Comparison of ENCODE assay signal across 10 cellular contexts in genomic region chr12:26939953-26940352, GRCh38. TPM values are rescaled to one million over a fixed set of nuclear protein-coding genes. Genes with fewer than 3 reads are reported as not detected.
DNase-seq lines count a peak whose midpoint lies in the region; ATAC-seq and TF ChIP-seq lines count a peak whose summit lies in the region.
"Had no signal": no experiment of that assay in that cellular context is flagged by ENCODE, and none has a peak within 500 bp of the region (broad histone marks: within the 10 kb centered on the region; RNA-seq: fewer than 3 reads in every experiment).

No MANE protein-coding gene starts in this region.

- no peaks in the 10 kb centered on the region for H3K27me3 Mint-ChIP-seq in activated CD4-positive, alpha-beta memory T cell treated with anti-CD3 and anti-CD28 coated beads, Interleukin-2, amount 10 ng/mL, durations not matched to agents 7 days and 5 days

- CTCF ChIA-PET in activated CD4-positive, alpha-beta memory T cell treated with anti-CD3 and anti-CD28 coated beads, Interleukin-2, amount 10 ng/mL, durations not matched to agents 7 days and 5 days (lab: Charles Lee): no interaction called here

- H3K27ac ChIP-seq in cardiac muscle cell: no peak overlapping the region
- peak overlapping the region in 1 of 2 donors; percentile 96 for H3K27ac ChIP-seq in left lung
- peak overlapping the region; percentile 39 for H3K27ac ChIP-seq in upper lobe of right lung

- POLR2A ChIA-PET in activated CD4-positive, alpha-beta memory T cell treated with anti-CD3 and anti-CD28 coated beads, Interleukin-2, amount 10 ng/mL, durations not matched to agents 7 days and 5 days (lab: Charles Lee): interaction anchor here (1.0 to 2.0 kb wide), 5 partner anchors 29 to 83 kb away, joined by 3 to 10 read pairs (median 5); partner anchors contain the start of genes MED21 and TM7SF3

- H3K36me3 ChIP-seq in cardiac muscle cell (no peaks in the 10 kb centered on the region), left lung (no peaks in the 10 kb centered on the region), upper lobe of right lung (no peaks in the 10 kb centered on the region)

- no peak for DNase-seq in cardiac muscle cell (ENCODE audit: low read depth in 1 of 2, low spot score in 1 of 2)
- DNase-seq in left ventricle myocardium superior: no peak
- no peak for DNase-seq in activated CD4-positive, alpha-beta memory T cell treated with anti-CD3 and anti-CD28 coated beads, Interleukin-2, amount 10 ng/mL, durations not matched to agents 7 days and 5 days
- no peak for DNase-seq in left lung
- no peak for DNase-seq in upper lobe of right lung
- DNase-seq in CD1c-positive myeloid dendritic cell (ENCODE audit: extremely low spot score): no peak
- DNase-seq in EL: no peak
- DNase-seq: activated CD4-positive, alpha-beta T cell treated with anti-CD3 and anti-CD28 coated beads for 1 hour; left colon had no signal

- peaks cover 41% of the 10 kb centered on the region for H3K36me3 Mint-ChIP-seq in activated CD4-positive, alpha-beta memory T cell treated with anti-CD3 and anti-CD28 coated beads, Interleukin-2, amount 10 ng/mL, durations not matched to agents 7 days and 5 days (ENCODE audit: low read depth)

- H3K4me3 Mint-ChIP-seq in activated CD4-positive, alpha-beta memory T cell treated with anti-CD3 and anti-CD28 coated beads, Interleukin-2, amount 10 ng/mL, durations not matched to agents 7 days and 5 days: peak overlapping the region; percentile 94

- no peak for TF ChIP-seq CTCF in cardiac muscle cell (IDR thresholded peaks at IDR 0.05; ENCODE audit: low read depth, low read length)
- no peak for TF ChIP-seq CTCF in left lung (IDR thresholded peaks at IDR 0.05)
- TF ChIP-seq CTCF in upper lobe of right lung (IDR thresholded peaks at IDR 0.05): no peak

- H3K4me1 ChIP-seq in cardiac muscle cell (ENCODE audit: low read depth) (peaks cover 21% of the 10 kb centered on the region), left lung (peaks cover 20 to 64% of the 10 kb centered on the region in 2 donors), upper lobe of right lung (peaks cover 46% of the 10 kb centered on the region)

- H3K4me3 ChIP-seq in cardiac muscle cell: peak overlapping the region; percentile 87
- peak overlapping the region; percentile 79 to 87 for H3K4me3 ChIP-seq in left lung
- H3K4me3 ChIP-seq in upper lobe of right lung: peak overlapping the region; percentile 97

- intact Hi-C loops in left ventricle myocardium superior (cut with micrococcal nuclease) (loop anchor here (10.0 kb wide), 1 partner anchor 75 kb away; the partner anchor contains the start of gene TM7SF3), left lung (cut with DNase I) (no loop called here), upper lobe of right lung (cut with DNase I) (no loop called here)

- H3K27ac Mint-ChIP-seq in activated CD4-positive, alpha-beta memory T cell treated with anti-CD3 and anti-CD28 coated beads, Interleukin-2, amount 10 ng/mL, durations not matched to agents 7 days and 5 days: peak overlapping the region; percentile 97

- no peaks in the 10 kb centered on the region for H3K9me3 Mint-ChIP-seq in activated CD4-positive, alpha-beta memory T cell treated with anti-CD3 and anti-CD28 coated beads, Interleukin-2, amount 10 ng/mL, durations not matched to agents 7 days and 5 days

- H3K4me1 Mint-ChIP-seq in activated CD4-positive, alpha-beta memory T cell treated with anti-CD3 and anti-CD28 coated beads, Interleukin-2, amount 10 ng/mL, durations not matched to agents 7 days and 5 days: peaks cover 49% of the 10 kb centered on the region

- no peaks in the 10 kb centered on the region for H3K9me3 ChIP-seq in cardiac muscle cell (ENCODE audit: low read depth)
- H3K9me3 ChIP-seq in left lung: no peaks in the 10 kb centered on the region
- H3K9me3 ChIP-seq in upper lobe of right lung: no peaks in the 10 kb centered on the region

- no peak for ATAC-seq in left ventricle myocardium superior
- no peak for ATAC-seq in left lung
- ATAC-seq in upper lobe of right lung: no peak
- ATAC-seq in HG03460 (IDR thresholded peaks at IDR 0.05; ENCODE audit: unreplicated experiment): no peak
- ATAC-seq: left colon had no signal

- H3K27me3 ChIP-seq in cardiac muscle cell: no peaks in the 10 kb centered on the region
- no peaks in the 10 kb centered on the region for H3K27me3 ChIP-seq in left lung
- no peaks in the 10 kb centered on the region for H3K27me3 ChIP-seq in upper lobe of right lung

RNA-seq across cellular contexts. Expression of gene FGFR1OP2, which starts 1.7 kb away (rescaled TPM):
- total RNA-seq in cardiac muscle cell: 37.1 and 59.1 TPM in 2 replicates
- polyA plus RNA-seq in cardiac muscle cell: 27.4 and 28.3 TPM in 2 replicates
- total RNA-seq in left ventricle myocardium superior: 34.7 TPM
- total RNA-seq in activated CD4-positive, alpha-beta memory T cell treated with anti-CD3 and anti-CD28 coated beads, Interleukin-2, amount 10 ng/mL, durations not matched to agents 7 days and 5 days: 10 to 100 TPM; 85.7 to 87.5 TPM
- total RNA-seq in left lung: 10 to 100 TPM; 44.0 to 53.5 TPM
- 64.1 TPM for total RNA-seq in upper lobe of right lung

RNA-seq across cellular contexts. Expression of gene INTS13, which starts 2.2 kb away (rescaled TPM):
- 17.8 and 21.0 TPM in 2 replicates for total RNA-seq in cardiac muscle cell
- polyA plus RNA-seq in cardiac muscle cell: 18.9 and 33.9 TPM in 2 replicates
- 23.9 TPM for total RNA-seq in left ventricle myocardium superior
- total RNA-seq in activated CD4-positive, alpha-beta memory T cell treated with anti-CD3 and anti-CD28 coated beads, Interleukin-2, amount 10 ng/mL, durations not matched to agents 7 days and 5 days: 10 to 100 TPM; 44.8 to 45.8 TPM
- total RNA-seq in left lung: 10 to 100 TPM; 17.1 to 22.1 TPM
- 20.8 TPM for total RNA-seq in upper lobe of right lung
